Comparison of ENCODE assay signal across 1 cellular context in the genomic region with DNA sequence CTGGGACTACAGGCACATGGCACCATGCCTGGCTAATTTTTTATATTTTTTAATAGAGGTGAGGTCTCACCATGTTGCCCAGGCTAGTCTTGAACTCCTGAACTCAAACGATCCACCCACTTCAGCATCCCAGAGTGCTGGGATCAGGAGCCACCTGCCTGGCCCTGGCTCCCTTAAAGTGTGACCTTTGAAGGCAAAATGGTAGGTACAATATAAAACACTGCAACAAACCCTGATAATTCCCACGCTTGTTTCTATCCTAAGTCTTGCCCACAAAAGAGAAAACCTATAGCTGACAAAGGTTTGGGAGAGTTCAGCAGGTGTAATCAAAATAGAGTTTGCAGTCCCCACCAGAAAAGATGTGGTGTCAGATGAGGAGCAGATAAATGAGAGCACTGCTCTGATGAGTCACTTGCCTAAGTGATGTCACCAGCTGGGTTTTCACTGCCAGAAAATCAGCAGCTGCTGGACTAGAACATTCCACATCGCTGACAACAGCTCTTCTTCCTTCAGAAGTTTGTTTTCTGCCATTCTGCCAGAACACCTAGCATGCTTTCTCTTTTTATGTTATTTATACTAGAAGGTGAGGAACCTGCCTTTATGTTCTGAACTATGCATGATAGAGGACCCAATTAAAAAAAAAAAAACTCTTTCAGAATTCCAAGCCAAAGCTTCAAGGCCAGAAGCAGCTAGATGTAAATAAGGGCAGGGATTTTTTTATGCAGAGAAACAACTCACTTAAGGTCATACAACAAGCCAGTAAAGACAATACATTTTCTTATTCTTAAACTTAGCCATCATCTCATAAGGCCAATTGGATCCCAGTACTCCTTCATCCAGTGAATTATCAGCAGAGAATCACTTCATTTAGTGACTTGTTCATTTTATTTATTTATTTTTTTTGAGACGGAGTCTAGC.
TF ChIP-seq lines count a peak whose summit lies in the region.

No MANE protein-coding gene starts in this region.

TF ChIP-seq in HEK293, 187 proteins besides CTCF, POLR2A, EP300 and RAD21 (continued from another document):
- TF ChIP-seq ZNF366 (tag by site-specific recombination; conservative IDR thresholded peaks at IDR 0.05), result peak; percentile 84
